ENCODE assay signal across 20 cellular contexts in the genomic region with DNA sequence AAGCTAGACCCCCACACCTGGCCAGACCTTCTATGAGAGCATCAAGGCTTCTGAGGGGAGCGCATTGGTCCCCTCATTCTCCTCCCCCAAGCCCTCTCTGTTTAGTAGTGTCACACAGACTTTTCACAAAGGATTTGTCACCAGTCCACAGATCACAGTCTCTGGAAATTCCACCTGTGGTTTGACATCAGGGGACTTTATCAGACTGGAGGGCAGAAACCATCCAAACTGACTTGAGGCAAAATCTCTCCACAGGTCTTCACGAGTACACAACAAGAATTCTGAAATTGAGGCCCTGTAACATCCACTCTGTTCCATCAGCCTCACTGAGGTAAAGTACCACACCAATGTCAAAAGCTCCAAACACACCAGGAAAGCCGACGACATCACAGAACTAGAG.
DNase-seq lines count a peak whose midpoint lies in the region; ATAC-seq and TF ChIP-seq lines count a peak whose summit lies in the region.
"Had no signal": no experiment of that assay in that cellular context is flagged by ENCODE, and none has a peak within 500 bp of the region (broad histone marks: within the 10 kb centered on the region; RNA-seq: fewer than 3 reads in every experiment).

No MANE protein-coding gene starts in this region.

- H3K27ac ChIP-seq in MM.1S (ENCODE audit: low read length): peak overlapping the region; percentile 63; the same call in 1 of the 2 replicates
- no peak overlapping the region for H3K27ac ChIP-seq in neural progenitor cell
- H3K27ac ChIP-seq: SJSA1 had no signal

- DNase-seq in activated effector memory CD4-positive, alpha-beta T cell treated with anti-CD3 and anti-CD28 coated beads, Interleukin-2, amount 50 U/mL, for 16 hours: peak; percentile 70
- no peak for DNase-seq in activated effector memory CD4-positive, alpha-beta T cell treated with Interleukin-2 at 50 U/mL for 16 hours
- no peak for DNase-seq in MM.1S
- no peak for DNase-seq in activated naive CD4-positive, alpha-beta T cell treated with anti-CD3 and anti-CD28 coated beads, Interleukin-2, amount 50 U/mL, for 72 hours (ENCODE audit: low spot score in 2 of 2)
- DNase-seq in stimulated activated naive CD8-positive, alpha-beta T cell treated with anti-CD3 and anti-CD28 coated beads, Interleukin-15, Interleukin-2, amounts not matched to agents 100 U/mL and 50 U/mL, for 24 hours: peak; percentile 24
- no peak for DNase-seq in kidney tubule cell (ENCODE audit: low spot score)
- no peak for DNase-seq in erythroblast (lab: John Stamatoyannopoulos, UW)
- no peak for DNase-seq in neural progenitor cell (ENCODE audit: low spot score)
- DNase-seq: activated gamma-delta T cell treated with Interleukin-2 at 50 U/mL for 16 hours, DMS153, KG1, NCI-H1417, NCI-H345, OCI-M1, right cardiac atrium, stomach had no signal

- H3K4me1 ChIP-seq in MM.1S (ENCODE audit: low read length) (peaks cover 45% of the 10 kb centered on the region), neural progenitor cell (no peaks in the 10 kb centered on the region)

- peak overlapping the region in 1 of 2 donors; percentile 27 for H3K27ac Mint-ChIP-seq in activated naive CD4-positive, alpha-beta T cell treated with anti-CD3 and anti-CD28 coated beads, Interleukin-2, amount 50 U/mL, for 72 hours
- H3K27ac Mint-ChIP-seq in neural progenitor cell: no peak overlapping the region

- no peaks in the 10 kb centered on the region for H3K9me3 ChIP-seq in MM.1S (replicated peaks; ENCODE audit: insufficient read depth, low read length)
- H3K9me3 ChIP-seq in neural progenitor cell (ENCODE audit: low read depth): peaks cover 2% of the 10 kb centered on the region
- H3K9me3 ChIP-seq: gastroesophageal sphincter, SJSA1 had no signal

- no peaks in the 10 kb centered on the region for H3K36me3 Mint-ChIP-seq in activated naive CD4-positive, alpha-beta T cell treated with anti-CD3 and anti-CD28 coated beads, Interleukin-2, amount 50 U/mL, for 72 hours
- no peaks in the 10 kb centered on the region for H3K36me3 Mint-ChIP-seq in neural progenitor cell
- H3K36me3 Mint-ChIP-seq: WTC11 had no signal

- no peaks in the 10 kb centered on the region for H3K27me3 ChIP-seq in MM.1S (replicated peaks; ENCODE audit: insufficient read depth, low read length)
- no peaks in the 10 kb centered on the region for H3K27me3 ChIP-seq in neural progenitor cell
- H3K27me3 ChIP-seq: gastroesophageal sphincter, SJSA1, stomach had no signal

- H3K4me2 ChIP-seq in MM.1S (ENCODE audit: low read depth, low read length) (no peak overlapping the region), neural progenitor cell (no peak overlapping the region)

- ATAC-seq in activated naive CD4-positive, alpha-beta T cell treated with anti-CD3 and anti-CD28 coated beads, Interleukin-2, amount 50 U/mL, for 72 hours: peak; percentile 46 to 55
- peak; percentile 78 for ATAC-seq in stimulated activated naive CD8-positive, alpha-beta T cell treated with anti-CD3 and anti-CD28 coated beads, Interleukin-15, Interleukin-2, amounts not matched to agents 100 U/mL and 50 U/mL, for 24 hours
- ATAC-seq: gastroesophageal sphincter, HCT116, right cardiac atrium, WTC11 had no signal

- no peaks in the 10 kb centered on the region for H3K9me2 ChIP-seq in MM.1S (replicated peaks; ENCODE audit: insufficient read depth, low read length)

- TF ChIP-seq CTCF in MM.1S (IDR thresholded peaks at IDR 0.05; ENCODE audit: low read length) (no peak), neural progenitor cell (IDR thresholded peaks at IDR 0.05) (no peak)

- H3K9ac ChIP-seq in MM.1S (ENCODE audit: low read length) (no peak overlapping the region), neural progenitor cell (no peak overlapping the region)

- H3K79me2 ChIP-seq in MM.1S (ENCODE audit: low read length) (peaks cover 17% of the 10 kb centered on the region), neural progenitor cell (ENCODE audit: low read depth) (no peaks in the 10 kb centered on the region)

- H3K36me3 ChIP-seq in MM.1S (replicated peaks; ENCODE audit: insufficient read depth, low read length): no peaks in the 10 kb centered on the region
- no peaks in the 10 kb centered on the region for H3K36me3 ChIP-seq in neural progenitor cell
- H3K36me3 ChIP-seq: gastroesophageal sphincter, SJSA1, stomach had no signal

- H3K27me3 Mint-ChIP-seq in neural progenitor cell (ENCODE audit: insufficient read depth, low read depth): peaks cover 3% of the 10 kb centered on the region

- H3K4me1 Mint-ChIP-seq in neural progenitor cell: peaks cover 10% of the 10 kb centered on the region

- H3K4me3 Mint-ChIP-seq in neural progenitor cell: no peak overlapping the region
- H3K4me3 Mint-ChIP-seq: WTC11 had no signal

- no peaks in the 10 kb centered on the region for H3K9me3 Mint-ChIP-seq in activated naive CD4-positive, alpha-beta T cell treated with anti-CD3 and anti-CD28 coated beads, Interleukin-2, amount 50 U/mL, for 72 hours
- H3K9me3 Mint-ChIP-seq in neural progenitor cell: peaks cover 15% of the 10 kb centered on the region
- H3K9me3 Mint-ChIP-seq: WTC11 had no signal

- no peaks in the 10 kb centered on the region for H4K20me1 ChIP-seq in MM.1S (ENCODE audit: insufficient read depth, low read length)
- no peaks in the 10 kb centered on the region for H4K20me1 ChIP-seq in neural progenitor cell (ENCODE audit: low read depth)

- H3F3A ChIP-seq in MM.1S (ENCODE audit: insufficient read depth, low read length) (peaks cover 23% of the 10 kb centered on the region), neural progenitor cell (ENCODE audit: low read depth) (no peaks in the 10 kb centered on the region)

- H3K4me3 ChIP-seq in MM.1S (ENCODE audit: low read length) (no peak overlapping the region), neural progenitor cell (no peak overlapping the region)
- H3K4me3 ChIP-seq: gastroesophageal sphincter, SJSA1, stomach had no signal

- H2AFZ ChIP-seq in MM.1S (ENCODE audit: low read length) (no peak overlapping the region), neural progenitor cell (replicated peaks) (no peak overlapping the region)

- TF ChIP-seq POLR2A in erythroblast (IDR thresholded peaks at IDR 0.05; ENCODE audit: low read length): no peak

Comparison
In these comparisons a context has a peak if more than half of its experiments do, and no peak if none do; other contexts are left out.
1. DNase-seq: peak in activated effector memory CD4-positive, alpha-beta T cell treated with anti-CD3 and anti-CD28 coated beads, Interleukin-2, amount 50 U/mL, for 16 hours (single experiment) and stimulated activated naive CD8-positive, alpha-beta T cell treated with anti-CD3 and anti-CD28 coated beads, Interleukin-15, Interleukin-2, amounts not matched to agents 100 U/mL and 50 U/mL, for 24 hours (single experiment); none in activated effector memory CD4-positive, alpha-beta T cell treated with Interleukin-2 at 50 U/mL for 16 hours (single experiment), MM.1S (single experiment), activated naive CD4-positive, alpha-beta T cell treated with anti-CD3 and anti-CD28 coated beads, Interleukin-2, amount 50 U/mL, for 72 hours (0 of 2), kidney tubule cell (single experiment), erythroblast (0 of 2) and neural progenitor cell (single experiment).